Comparison of ENCODE assay signal across 1 cellular context in the genomic region with DNA sequence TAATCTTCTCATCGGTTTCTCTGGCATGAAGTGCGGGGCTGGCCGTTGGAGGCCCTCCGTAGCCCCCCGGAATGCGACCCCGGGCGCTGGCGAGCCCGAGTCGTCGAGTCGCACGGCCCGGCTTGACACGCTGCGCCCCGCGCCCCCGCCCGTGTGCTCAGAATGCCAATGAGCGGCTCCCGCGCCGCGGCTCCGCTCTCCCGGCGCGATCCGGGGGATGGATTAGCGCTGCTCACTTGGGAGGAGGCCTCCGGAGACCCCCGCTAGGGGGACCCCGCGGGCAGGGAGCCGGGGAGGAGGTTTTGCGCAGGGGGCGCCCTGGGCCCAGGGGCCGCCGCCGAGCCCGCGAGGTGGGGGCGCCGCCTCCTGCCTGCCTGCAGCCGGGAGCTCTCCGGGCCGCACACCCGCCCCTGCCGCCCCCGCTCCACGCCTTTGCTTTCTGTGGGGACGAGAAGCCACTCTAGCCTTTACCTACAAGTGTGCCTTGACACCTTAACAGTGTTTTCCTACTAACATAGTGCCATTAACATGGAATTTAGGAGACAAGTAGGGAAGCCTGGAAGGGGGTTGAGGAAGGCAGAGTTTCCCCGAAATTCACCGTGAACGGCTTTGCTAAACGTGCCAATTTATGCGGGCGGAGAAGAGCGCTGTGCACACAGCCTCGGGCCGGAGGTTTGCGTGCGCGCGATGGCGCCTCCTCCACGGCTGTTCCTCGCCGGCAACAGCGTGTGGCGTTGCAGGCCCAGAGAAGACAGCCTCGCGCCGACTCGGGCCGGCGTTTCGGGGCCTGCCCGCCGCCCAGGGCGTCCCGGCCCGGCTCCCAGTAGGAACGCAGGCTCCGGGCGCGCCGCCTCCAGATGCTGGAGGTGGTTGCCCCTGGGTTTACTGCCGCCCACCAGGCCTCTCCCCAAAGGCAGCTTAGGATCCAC.
TF ChIP-seq lines count a peak whose summit lies in the region.

No MANE protein-coding gene starts in this region.

TF ChIP-seq in HepG2, 621 proteins besides CTCF, POLR2A, EP300 and RAD21:
- TF ChIP-seq, protein P1, sequence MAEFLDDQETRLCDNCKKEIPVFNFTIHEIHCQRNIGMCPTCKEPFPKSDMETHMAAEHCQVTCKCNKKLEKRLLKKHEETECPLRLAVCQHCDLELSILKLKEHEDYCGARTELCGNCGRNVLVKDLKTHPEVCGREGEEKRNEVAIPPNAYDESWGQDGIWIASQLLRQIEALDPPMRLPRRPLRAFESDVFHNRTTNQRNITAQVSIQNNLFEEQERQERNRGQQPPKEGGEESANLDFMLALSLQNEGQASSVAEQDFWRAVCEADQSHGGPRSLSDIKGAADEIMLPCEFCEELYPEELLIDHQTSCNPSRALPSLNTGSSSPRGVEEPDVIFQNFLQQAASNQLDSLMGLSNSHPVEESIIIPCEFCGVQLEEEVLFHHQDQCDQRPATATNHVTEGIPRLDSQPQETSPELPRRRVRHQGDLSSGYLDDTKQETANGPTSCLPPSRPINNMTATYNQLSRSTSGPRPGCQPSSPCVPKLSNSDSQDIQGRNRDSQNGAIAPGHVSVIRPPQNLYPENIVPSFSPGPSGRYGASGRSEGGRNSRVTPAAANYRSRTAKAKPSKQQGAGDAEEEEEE (CRISPR knock-in tag; IDR thresholded peaks at IDR 0.05; ENCODE audit: borderline replicate concordance) = no peak
- TF ChIP-seq SETDB1 (CRISPR knock-in tag; IDR thresholded peaks at IDR 0.05; ENCODE audit: borderline replicate concordance) = no peak
- TF ChIP-seq SNAI1 (CRISPR knock-in tag; IDR thresholded peaks at IDR 0.05; ENCODE audit: borderline replicate concordance) = no peak
- TF ChIP-seq PLRG1 (conservative IDR thresholded peaks at IDR 0.05) = no peak
- TF ChIP-seq HDAC2 (CRISPR knock-in tag; IDR thresholded peaks at IDR 0.05) = no peak
TF ChIP-seq in HepG2: peak in this region for 0.
